In the genomic region with DNA sequence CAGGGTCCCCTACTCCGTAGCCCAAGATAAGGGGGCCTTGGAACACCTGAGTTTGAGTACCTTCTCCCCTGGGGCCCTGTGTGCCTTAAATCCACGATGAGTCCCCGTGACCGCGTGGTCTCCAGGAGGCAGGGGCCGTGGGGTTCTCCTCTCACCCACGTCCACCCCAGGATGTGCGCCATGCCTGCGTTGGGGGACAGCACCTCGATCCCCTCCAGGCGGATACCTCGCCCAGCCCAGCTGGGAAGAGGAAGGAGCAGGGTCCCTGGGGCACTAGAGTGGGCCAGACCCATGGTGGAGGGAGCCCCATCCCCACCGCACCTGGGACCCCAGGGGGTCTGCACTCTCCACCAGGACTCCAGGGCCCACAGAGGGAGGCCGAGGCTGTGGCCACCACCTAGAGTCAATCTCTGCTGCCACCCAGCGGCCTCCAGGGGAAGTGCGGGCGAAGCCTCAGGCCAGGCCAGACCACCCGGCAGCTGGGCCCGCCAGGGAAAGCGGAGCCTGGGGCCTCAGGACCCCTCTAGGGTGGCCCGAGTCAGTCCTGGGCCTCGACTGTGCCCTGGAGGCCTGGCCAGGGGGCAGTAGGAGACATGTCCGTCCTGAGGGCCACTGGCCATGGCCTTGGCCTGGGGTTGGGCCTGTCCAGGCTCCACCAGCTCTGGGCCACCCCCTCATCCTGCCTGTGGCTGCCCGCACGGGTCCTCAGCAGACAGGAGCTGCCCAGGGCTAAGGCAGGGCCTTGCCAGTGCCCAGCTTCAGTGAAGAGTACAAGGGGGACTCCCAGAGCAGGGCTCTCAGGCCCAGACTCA, we compare ENCODE assay signal across 8 cellular contexts. TPM values are rescaled to one million over a fixed set of nuclear protein-coding genes. Genes with fewer than 3 reads are reported as not detected.
A peak's percentile ranks its signal among the peaks of the same experiment; 100 is the strongest.
DNase-seq lines count a peak whose midpoint lies in the region; ATAC-seq and TF ChIP-seq lines count a peak whose summit lies in the region.

No MANE protein-coding gene starts in this region.

- H3K4me1 ChIP-seq in BE2C (no peaks in the 10 kb centered on the region), esophagus muscularis mucosa (peaks cover 0 to 8% (median 4%) of the 10 kb centered on the region in 4 donors)

- H3K9me3 ChIP-seq in BE2C (no peaks in the 10 kb centered on the region; the same call in 1 of the 2 replicates), esophagus muscularis mucosa (no peaks in the 10 kb centered on the region)

- H3K9me3 Mint-ChIP-seq in nephron progenitor cell: peaks cover 9% of the 10 kb centered on the region
- H3K9me3 Mint-ChIP-seq in stimulated activated naive CD8-positive, alpha-beta T cell treated with anti-CD3 and anti-CD28 coated beads, Interleukin-15, amount 100 ng/mL, for 72 hours: no peaks in the 10 kb centered on the region

- no peak overlapping the region for H3K27ac ChIP-seq in esophagus muscularis mucosa (replicated peaks in 1 of 4)

- H3K4me3 ChIP-seq in BE2C (ENCODE audit: low read depth, low read length): no peak overlapping the region
- H3K4me3 ChIP-seq in esophagus muscularis mucosa: no peak overlapping the region

- peaks cover 30% of the 10 kb centered on the region for H3K27me3 Mint-ChIP-seq in nephron progenitor cell (ENCODE audit: low read depth, poor library complexity)
- no peaks in the 10 kb centered on the region for H3K27me3 Mint-ChIP-seq in stimulated activated naive CD8-positive, alpha-beta T cell treated with anti-CD3 and anti-CD28 coated beads, Interleukin-15, amount 100 ng/mL, for 72 hours

- DNase-seq in BE2C: peak; percentile 79
- peak; percentile 23 for DNase-seq in NOMO-1 treated with DMSO at 0.1 percent for 48 hours (lab: John Stamatoyannopoulos, UW; ENCODE audit: unreplicated experiment)
- peak; percentile 91 for DNase-seq in activated CD8-positive, alpha-beta memory T cell treated with anti-CD3 and anti-CD28 coated beads, Interleukin-2, amount 50 U/mL, for 48 hours
- DNase-seq in esophagus muscularis mucosa (ENCODE audit: extremely low spot score): no peak
- peak; percentile 91 for DNase-seq in nephron progenitor cell
- DNase-seq in stimulated activated naive CD8-positive, alpha-beta T cell treated with anti-CD3 and anti-CD28 coated beads, Interleukin-15, amount 100 ng/mL, for 72 hours: peak; percentile 67 to 75

- H3K4me3 Mint-ChIP-seq in nephron progenitor cell: no peak overlapping the region
- no peak overlapping the region for H3K4me3 Mint-ChIP-seq in stimulated activated naive CD8-positive, alpha-beta T cell treated with anti-CD3 and anti-CD28 coated beads, Interleukin-15, amount 100 ng/mL, for 72 hours

- TF ChIP-seq EP300 in esophagus muscularis mucosa (IDR thresholded peaks at IDR 0.05): no peak

- H3K4me1 Mint-ChIP-seq in nephron progenitor cell: peaks cover 7% of the 10 kb centered on the region
- H3K4me1 Mint-ChIP-seq in stimulated activated naive CD8-positive, alpha-beta T cell treated with anti-CD3 and anti-CD28 coated beads, Interleukin-15, amount 100 ng/mL, for 72 hours: no peaks in the 10 kb centered on the region

- H3K36me3 ChIP-seq in BE2C: no peaks in the 10 kb centered on the region
- no peaks in the 10 kb centered on the region for H3K36me3 ChIP-seq in esophagus muscularis mucosa

- intact Hi-C loops in esophagus muscularis mucosa (cut with DNase I): loop anchor here (5.0 kb wide), 1 partner anchor 272 kb away; no protein-coding TSS in a partner anchor

- 69% methylated on average over 8 of the region's 25 CpGs for WGBS in esophagus muscularis mucosa

- no peaks in the 10 kb centered on the region for H3K36me3 Mint-ChIP-seq in nephron progenitor cell (ENCODE audit: low read depth)

- no peak overlapping the region for H3K27ac Mint-ChIP-seq in nephron progenitor cell
- H3K27ac Mint-ChIP-seq in stimulated activated naive CD8-positive, alpha-beta T cell treated with anti-CD3 and anti-CD28 coated beads, Interleukin-15, amount 100 ng/mL, for 72 hours: no peak overlapping the region

- ATAC-seq in GM21619 (IDR thresholded peaks at IDR 0.05; ENCODE audit: unreplicated experiment): peak; percentile 56
- peak; percentile 78 for ATAC-seq in stimulated activated naive CD8-positive, alpha-beta T cell treated with anti-CD3 and anti-CD28 coated beads, Interleukin-15, amount 100 ng/mL, for 72 hours
- no peak for ATAC-seq in HG03571 (IDR thresholded peaks at IDR 0.05; ENCODE audit: unreplicated experiment)

- H3K27me3 ChIP-seq in BE2C (peaks cover 12% of the 10 kb centered on the region), esophagus muscularis mucosa (no peaks in the 10 kb centered on the region)

- TF ChIP-seq CTCF in BE2C (IDR thresholded peaks at IDR 0.05; ENCODE audit: low read depth, low read length): peak; percentile 92
- peak; percentile 86 to 100 (median 92) for TF ChIP-seq CTCF in esophagus muscularis mucosa (IDR thresholded peaks at IDR 0.05)
- peak; percentile 99 for TF ChIP-seq CTCF in nephron progenitor cell (IDR thresholded peaks at IDR 0.05)

- TF ChIP-seq POLR2A in esophagus muscularis mucosa (IDR thresholded peaks at IDR 0.05; ENCODE audit: low read depth): no peak

RNA-seq across cellular contexts. Expression of a gene that starts 55.0 kb away (rescaled TPM):
- polyA plus RNA-seq in BE2C (2012; ENCODE audit: insufficient read depth, insufficient read length, low read depth): 6.2 TPM
- 10 to 100 TPM in 1 of 4 donors, 1 to 10 TPM in 3; 5.2 to 13.3 (median 8.9) TPM for total RNA-seq in esophagus muscularis mucosa
